ENCODE assay signal across 25 cellular contexts in genomic region chrX:100797359-100797758, GRCh38.
"Had no signal": no experiment of that assay in that cellular context is flagged by ENCODE, and none has a peak within 500 bp of the region (broad histone marks: within the 10 kb centered on the region; RNA-seq: fewer than 3 reads in every experiment).

No MANE protein-coding gene starts in this region.

- H3K4me3 ChIP-seq: colonic mucosa, esophagus squamous epithelium, gastrocnemius medialis, heart right ventricle, left lung, lower lobe of right lung had no signal

- H3K4me1 ChIP-seq: colonic mucosa, esophagus squamous epithelium, gastrocnemius medialis, heart right ventricle, left lung, lower lobe of right lung had no signal

- DNase-seq: colonic mucosa; cortex of kidney; effector CD8-positive, alpha-beta T cell; effector memory CD8-positive, alpha-beta T cell; endodermal cell; erythroblast; esophagus squamous epithelium; foreskin fibroblast; foreskin melanocyte; gastrocnemius medialis; glutamatergic neuron; head of caudate nucleus; heart right ventricle; hippocampal formation; left lung; left ventricle myocardium superior; lower lobe of right lung; mesenchymal stem cell; naive thymus-derived CD4-positive, alpha-beta T cell; natural killer cell had no signal

- FAIRE-seq: endometrium, islet of Langerhans, keratinocyte had no signal

- H3K27me3 ChIP-seq: colonic mucosa, esophagus squamous epithelium, gastrocnemius medialis, left lung had no signal

- H3K36me3 ChIP-seq: colonic mucosa, esophagus squamous epithelium, gastrocnemius medialis, heart right ventricle, left lung, lower lobe of right lung had no signal

- H3K27ac ChIP-seq: colonic mucosa, epithelial cell of prostate, esophagus squamous epithelium, gastrocnemius medialis, heart right ventricle, left lung, lower lobe of right lung had no signal

- H3K9me3 ChIP-seq: colonic mucosa, esophagus squamous epithelium, gastrocnemius medialis, heart right ventricle, left lung, lower lobe of right lung had no signal

- ATAC-seq: effector memory CD8-positive, alpha-beta T cell; esophagus mucosa; gastrocnemius medialis; heart right ventricle; left lung; left ventricle myocardium superior; lower lobe of right lung; naive thymus-derived CD4-positive, alpha-beta T cell; natural killer cell had no signal
